ENCODE assay signal across 8 cellular contexts in the genomic region with DNA sequence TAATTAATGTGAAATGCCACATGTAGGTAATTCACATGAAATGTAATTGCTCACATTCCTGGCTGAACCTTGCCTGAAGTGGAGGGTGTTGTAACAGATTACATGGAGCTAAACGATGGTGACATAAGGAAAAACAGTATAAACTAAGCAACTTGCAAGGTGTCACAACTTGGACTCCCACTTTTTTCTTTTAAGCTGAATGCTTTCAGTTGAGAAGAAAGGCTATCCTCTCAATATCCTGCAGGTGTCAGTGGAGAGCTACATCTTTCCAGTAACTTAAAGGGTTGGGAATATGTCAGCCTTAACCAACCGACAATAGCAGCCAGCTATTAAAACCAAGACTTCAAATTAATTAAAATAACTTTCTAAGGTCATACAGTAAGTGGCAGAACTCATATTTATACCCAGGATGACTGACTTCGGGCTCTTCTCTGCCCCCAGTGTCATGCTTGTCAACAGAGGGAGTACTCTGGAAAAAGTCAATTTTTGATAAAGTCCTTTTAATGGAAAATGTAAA. TPM values are rescaled to one million over a fixed set of nuclear protein-coding genes. Genes with fewer than 3 reads are reported as not detected.
DNase-seq lines count a peak whose midpoint lies in the region; ATAC-seq and TF ChIP-seq lines count a peak whose summit lies in the region.

No MANE protein-coding gene starts in this region.

- intact Hi-C loops in left ventricle myocardium inferior (cut with micrococcal nuclease), result no loop called here

- no peak overlapping the region for H3K27ac Mint-ChIP-seq in activated T-helper 17 cell treated with anti-CD3 and anti-CD28 coated beads, Interleukin-2, amount 50 U/mL, for 72 hours

- H3K27ac ChIP-seq in left ventricle myocardium inferior (replicated peaks), result peak overlapping the region; percentile 20

- no peak overlapping the region for H3K4me3 Mint-ChIP-seq in activated T-helper 17 cell treated with anti-CD3 and anti-CD28 coated beads, Interleukin-2, amount 50 U/mL, for 72 hours

- H3K27me3 Mint-ChIP-seq in activated T-helper 17 cell treated with anti-CD3 and anti-CD28 coated beads, Interleukin-2, amount 50 U/mL, for 72 hours, result no peaks in the 10 kb centered on the region

- peak; percentile 90 for TF ChIP-seq CTCF in left ventricle myocardium inferior (IDR thresholded peaks at IDR 0.05; ENCODE audit: borderline replicate concordance)

- H3K36me3 Mint-ChIP-seq in activated T-helper 17 cell treated with anti-CD3 and anti-CD28 coated beads, Interleukin-2, amount 50 U/mL, for 72 hours (ENCODE audit: low read depth), result peaks cover 72% of the 10 kb centered on the region

- peaks cover 22% of the 10 kb centered on the region for H3K36me3 ChIP-seq in left ventricle myocardium inferior

- peaks cover 32% of the 10 kb centered on the region for H3K4me1 ChIP-seq in left ventricle myocardium inferior

- H3K4me1 Mint-ChIP-seq in activated T-helper 17 cell treated with anti-CD3 and anti-CD28 coated beads, Interleukin-2, amount 50 U/mL, for 72 hours, result peaks cover 24% of the 10 kb centered on the region

- ATAC-seq in HG02798 (IDR thresholded peaks at IDR 0.05; ENCODE audit: poor library complexity, unreplicated experiment), result peak; percentile 73
- ATAC-seq in activated T-helper 17 cell treated with anti-CD3 and anti-CD28 coated beads, Interleukin-2, amount 50 U/mL, for 72 hours (replicated peaks), result peak; percentile 53
- ATAC-seq in HG03139 (IDR thresholded peaks at IDR 0.05; ENCODE audit: unreplicated experiment), result no peak

- no peak overlapping the region for H3K4me3 ChIP-seq in left ventricle myocardium inferior

- H3K9me3 ChIP-seq in left ventricle myocardium inferior (replicated peaks), result no peaks in the 10 kb centered on the region

- no peaks in the 10 kb centered on the region for H3K27me3 ChIP-seq in left ventricle myocardium inferior (ENCODE audit: low read depth)

- DNase-seq in stimulated activated CD4-positive, alpha-beta T cell treated with anti-CD3 and anti-CD28 coated beads, Interleukin-2, amount 100 ng/mL, for 4 hours (ENCODE audit: low read depth), result peak; percentile 9
- DNase-seq in stimulated activated CD4-positive, alpha-beta T cell treated with anti-CD3 and anti-CD28 coated beads, Interleukin-4, amount 100 ng/mL, for 4 hours, result no peak
- DNase-seq in NCI-H2171 treated with DMSO at 0.1 percent for 48 hours (lab: John Stamatoyannopoulos, UW), result peak; percentile 49
- no peak for DNase-seq in left ventricle myocardium inferior
- peak; percentile 86 for DNase-seq in renal cortical epithelial cell (ENCODE audit: low read depth)

- H3K9me3 Mint-ChIP-seq in activated T-helper 17 cell treated with anti-CD3 and anti-CD28 coated beads, Interleukin-2, amount 50 U/mL, for 72 hours, result no peaks in the 10 kb centered on the region

RNA-seq across cellular contexts. Expression of a gene that starts 33.7 kb away (rescaled TPM):
- 10 to 100 TPM; 21.5 to 22.4 TPM for total RNA-seq in activated T-helper 17 cell treated with anti-CD3 and anti-CD28 coated beads, Interleukin-2, amount 50 U/mL, for 72 hours
- 8.9 TPM for total RNA-seq in left ventricle myocardium inferior
- total RNA-seq in renal cortical epithelial cell, result 33.9 and 41.5 TPM in 2 replicates

Comparison
In these comparisons a context has a peak if more than half of its experiments do, and no peak if none do; other contexts are left out.
1. DNase-seq: peak in stimulated activated CD4-positive, alpha-beta T cell treated with anti-CD3 and anti-CD28 coated beads, Interleukin-2, amount 100 ng/mL, for 4 hours (single experiment), NCI-H2171 treated with DMSO at 0.1 percent for 48 hours (single experiment) and renal cortical epithelial cell (single experiment); none in stimulated activated CD4-positive, alpha-beta T cell treated with anti-CD3 and anti-CD28 coated beads, Interleukin-4, amount 100 ng/mL, for 4 hours (0 of 2) and left ventricle myocardium inferior (single experiment).